8 cellular contexts compared by ENCODE assay signal in the genomic region with DNA sequence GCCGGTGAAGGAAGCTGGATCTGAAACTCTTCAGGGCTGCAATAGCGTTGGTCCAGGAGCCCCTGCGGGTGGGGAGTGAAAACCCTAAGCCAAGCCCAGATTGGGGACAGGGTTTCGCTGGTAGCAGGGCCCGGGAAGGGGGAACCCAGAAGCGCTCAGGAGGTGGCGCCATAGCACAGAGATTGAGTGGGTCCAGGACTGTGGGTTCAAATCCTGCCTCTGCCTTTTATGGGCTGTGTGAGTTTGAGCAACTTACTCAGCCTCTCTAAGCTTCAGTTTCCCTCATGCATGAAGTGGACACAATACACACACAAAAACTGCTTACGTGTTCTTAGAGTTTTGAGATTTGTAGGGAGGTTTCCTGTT. TPM values are rescaled to one million over a fixed set of nuclear protein-coding genes. Genes with fewer than 3 reads are reported as not detected.
DNase-seq lines count a peak whose midpoint lies in the region; ATAC-seq and TF ChIP-seq lines count a peak whose summit lies in the region.

No MANE protein-coding gene starts in this region.

- no peak for DNase-seq in BE2C
- peak; percentile 76 for DNase-seq in KBM-7
- DNase-seq in activated CD4-positive, alpha-beta T cell treated with anti-CD3 and anti-CD28 coated beads, Interleukin-2, amount 10 ng/mL, durations not matched to agents 24 days and 14 days: peak; percentile 89
- no peak for DNase-seq in epithelial cell of proximal tubule (ENCODE audit: low read depth)
- peak; percentile 42 to 46 for DNase-seq in stimulated activated CD4-positive, alpha-beta T cell treated with anti-CD3 and anti-CD28 coated beads, Interleukin-1b, Interleukin-23, amount 100 ng/mL, for 4 hours (ENCODE audit: low read depth in 2 of 2)
- DNase-seq in cerebellum (ENCODE audit: low spot score): no peak

- intact Hi-C loops in activated CD4-positive, alpha-beta T cell treated with anti-CD3 and anti-CD28 coated beads, Interleukin-2, amount 10 ng/mL, durations not matched to agents 24 days and 14 days (cut with micrococcal nuclease): loop anchor here (1.0 to 2.0 kb wide), 2 partner anchors 116 to 198 kb away; no protein-coding TSS in a partner anchor

- no peaks in the 10 kb centered on the region for H3K36me3 Mint-ChIP-seq in activated CD4-positive, alpha-beta T cell treated with anti-CD3 and anti-CD28 coated beads, Interleukin-2, amount 10 ng/mL, durations not matched to agents 24 days and 14 days (ENCODE audit: low read depth)

- H3K9me3 ChIP-seq in BE2C: no peaks in the 10 kb centered on the region

- peaks cover 10% of the 10 kb centered on the region for H3K27me3 Mint-ChIP-seq in activated CD4-positive, alpha-beta T cell treated with anti-CD3 and anti-CD28 coated beads, Interleukin-2, amount 10 ng/mL, durations not matched to agents 24 days and 14 days

- H3K9me3 Mint-ChIP-seq in activated CD4-positive, alpha-beta T cell treated with anti-CD3 and anti-CD28 coated beads, Interleukin-2, amount 10 ng/mL, durations not matched to agents 24 days and 14 days: no peaks in the 10 kb centered on the region

- H3K27ac Mint-ChIP-seq in activated CD4-positive, alpha-beta T cell treated with anti-CD3 and anti-CD28 coated beads, Interleukin-2, amount 10 ng/mL, durations not matched to agents 24 days and 14 days: no peak overlapping the region

- no peak for ATAC-seq in GM18873 (IDR thresholded peaks at IDR 0.05; ENCODE audit: low FRiP score, unreplicated experiment)
- ATAC-seq in GM19467 (IDR thresholded peaks at IDR 0.05; ENCODE audit: unreplicated experiment): no peak

- in situ Hi-C loops in KBM-7 (cut with MboI; ENCODE audit: low pct_unique_long_range_greater_than_20kb, low sequenced_read_pairs): no loop called here

- H3K4me1 Mint-ChIP-seq in activated CD4-positive, alpha-beta T cell treated with anti-CD3 and anti-CD28 coated beads, Interleukin-2, amount 10 ng/mL, durations not matched to agents 24 days and 14 days: no peaks in the 10 kb centered on the region

- no peak overlapping the region for H3K4me3 ChIP-seq in BE2C (ENCODE audit: low read depth, low read length)
- no peak overlapping the region for H3K4me3 ChIP-seq in epithelial cell of proximal tubule (ENCODE audit: low read depth, low read length)

- no peaks in the 10 kb centered on the region for H3K36me3 ChIP-seq in BE2C

- peak; percentile 43 for TF ChIP-seq CTCF in BE2C (IDR thresholded peaks at IDR 0.05; ENCODE audit: low read depth, low read length)
- TF ChIP-seq CTCF in epithelial cell of proximal tubule (conservative IDR thresholded peaks at IDR 0.05; ENCODE audit: low read depth, low read length): peak; percentile 60

- H3K4me3 Mint-ChIP-seq in activated CD4-positive, alpha-beta T cell treated with anti-CD3 and anti-CD28 coated beads, Interleukin-2, amount 10 ng/mL, durations not matched to agents 24 days and 14 days: no peak overlapping the region

- H3K27me3 ChIP-seq in BE2C: no peaks in the 10 kb centered on the region

- no peaks in the 10 kb centered on the region for H3K4me1 ChIP-seq in BE2C

RNA-seq across cellular contexts. Expression of a gene that starts 8.3 kb away (rescaled TPM):
- not detected for polyA plus RNA-seq in BE2C (2012; ENCODE audit: insufficient read depth, insufficient read length, low read depth)
- total RNA-seq in activated CD4-positive, alpha-beta T cell treated with anti-CD3 and anti-CD28 coated beads, Interleukin-2, amount 10 ng/mL, durations not matched to agents 24 days and 14 days: not detected in 2 replicates
- total RNA-seq in epithelial cell of proximal tubule: not detected in 2 replicates
- total RNA-seq in cerebellum: not detected

RNA-seq across cellular contexts. Expression of a gene that starts 15.6 kb away (rescaled TPM):
- polyA plus RNA-seq in BE2C (2012; ENCODE audit: insufficient read depth, insufficient read length, low read depth): not detected
- not detected in 2 replicates for total RNA-seq in activated CD4-positive, alpha-beta T cell treated with anti-CD3 and anti-CD28 coated beads, Interleukin-2, amount 10 ng/mL, durations not matched to agents 24 days and 14 days
- 9.9 and 11.4 TPM in 2 replicates for total RNA-seq in epithelial cell of proximal tubule
- total RNA-seq in cerebellum: not detected

RNA-seq across cellular contexts. Expression of a gene that starts 32.4 kb away (rescaled TPM):
- not detected for polyA plus RNA-seq in BE2C (2012; ENCODE audit: insufficient read depth, insufficient read length, low read depth)
- not detected in 2 replicates for total RNA-seq in activated CD4-positive, alpha-beta T cell treated with anti-CD3 and anti-CD28 coated beads, Interleukin-2, amount 10 ng/mL, durations not matched to agents 24 days and 14 days
- total RNA-seq in epithelial cell of proximal tubule: not detected in 2 replicates
- total RNA-seq in cerebellum: not detected

RNA-seq across cellular contexts. Expression of a gene that starts 36.3 kb away (rescaled TPM):
- not detected for polyA plus RNA-seq in BE2C (2012; ENCODE audit: insufficient read depth, insufficient read length, low read depth)
- total RNA-seq in activated CD4-positive, alpha-beta T cell treated with anti-CD3 and anti-CD28 coated beads, Interleukin-2, amount 10 ng/mL, durations not matched to agents 24 days and 14 days: not detected in 2 replicates
- total RNA-seq in epithelial cell of proximal tubule (not detected in 2 replicates), cerebellum (not detected)

RNA-seq across cellular contexts. Expression of a gene that starts 55.8 kb away (rescaled TPM):
- not detected for polyA plus RNA-seq in BE2C (2012; ENCODE audit: insufficient read depth, insufficient read length, low read depth)
- total RNA-seq in activated CD4-positive, alpha-beta T cell treated with anti-CD3 and anti-CD28 coated beads, Interleukin-2, amount 10 ng/mL, durations not matched to agents 24 days and 14 days: not detected in 2 replicates
- total RNA-seq in epithelial cell of proximal tubule (not detected in 2 replicates), cerebellum (not detected)

Comparison
In these comparisons a context has a peak if more than half of its experiments do, and no peak if none do; other contexts are left out.
1. DNase-seq: peak in KBM-7 (single experiment), activated CD4-positive, alpha-beta T cell treated with anti-CD3 and anti-CD28 coated beads, Interleukin-2, amount 10 ng/mL, durations not matched to agents 24 days and 14 days (single experiment) and stimulated activated CD4-positive, alpha-beta T cell treated with anti-CD3 and anti-CD28 coated beads, Interleukin-1b, Interleukin-23, amount 100 ng/mL, for 4 hours (2 of 2); none in BE2C (single experiment), epithelial cell of proximal tubule (single experiment) and cerebellum (single experiment).
2. RNA of a gene that starts 15.6 kb away (total RNA-seq): 9.9 to 11.4 TPM in epithelial cell of proximal tubule; not detected in cerebellum (single experiment) and not detected in activated CD4-positive, alpha-beta T cell treated with anti-CD3 and anti-CD28 coated beads, Interleukin-2, amount 10 ng/mL, durations not matched to agents 24 days and 14 days; every median in the first group is over 10 times any median in the second.